1 cellular context compared by ENCODE assay signal in genomic region chr7:47557986-47558670, GRCh38.
TF ChIP-seq lines count a peak whose summit lies in the region.

No MANE protein-coding gene starts in this region.

TF ChIP-seq in A549, 52 proteins besides CTCF, POLR2A, EP300 and RAD21 (continued from another document):
- TF ChIP-seq ATOH8 (CRISPR knock-in tag; IDR thresholded peaks at IDR 0.05; ENCODE audit: low read depth) (peak; percentile 29; the same call in 1 of the 2 replicates), GATA3 (IDR thresholded peaks at IDR 0.05; ENCODE audit: borderline replicate concordance) (peak; percentile 55)
